Comparison of ENCODE assay signal across 8 cellular contexts in the genomic region with DNA sequence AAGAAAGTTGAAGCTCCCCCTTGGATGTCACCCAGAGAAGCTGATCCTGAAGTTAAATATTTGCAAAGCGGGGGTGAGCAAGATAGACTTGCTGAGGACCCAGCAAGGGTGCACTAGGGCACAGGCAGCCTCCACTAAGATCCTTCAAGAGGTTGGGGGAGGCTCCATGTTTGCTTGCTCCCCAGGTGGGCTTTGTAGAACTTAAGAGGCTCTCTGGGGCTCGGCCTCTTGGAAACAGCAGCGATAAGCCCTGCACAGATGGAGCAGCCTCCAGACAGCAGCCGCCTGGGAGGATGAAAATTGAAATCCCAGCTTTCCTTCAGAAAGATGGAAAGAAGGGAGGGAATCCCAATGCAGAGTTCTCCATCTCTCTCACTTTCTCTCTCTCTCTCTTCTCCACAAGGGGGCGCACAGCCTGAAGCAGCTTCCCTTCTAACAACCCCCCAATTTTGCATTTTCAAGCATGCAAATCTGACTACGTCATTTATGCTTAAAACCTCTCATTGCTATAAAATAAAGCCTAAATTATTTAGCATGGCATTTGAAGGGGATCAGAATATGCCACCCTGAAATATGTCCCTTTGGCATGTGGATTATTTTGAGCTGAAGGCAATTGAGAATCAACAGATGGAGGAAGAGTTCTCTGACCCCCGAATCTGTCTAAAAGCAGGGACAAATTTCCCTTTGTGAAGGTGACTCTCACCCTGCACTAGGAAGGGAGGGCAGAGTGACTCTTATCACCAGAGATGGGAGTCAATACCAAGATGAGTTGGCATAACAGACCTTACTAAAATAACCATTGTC.
DNase-seq lines count a peak whose midpoint lies in the region; ATAC-seq and TF ChIP-seq lines count a peak whose summit lies in the region.
"Had no signal": no experiment of that assay in that cellular context is flagged by ENCODE, and none has a peak within 500 bp of the region (broad histone marks: within the 10 kb centered on the region; RNA-seq: fewer than 3 reads in every experiment).

No MANE protein-coding gene starts in this region.

- peak overlapping the region; percentile 85 to 86 for H3K27ac ChIP-seq in liver (ENCODE audit: low read depth in 1 of 2, low read length in 2 of 2)
- H3K27ac ChIP-seq: neutrophil had no signal

- peak overlapping the region in 1 of 2 donors; percentile 52 for H3K9ac ChIP-seq in liver (ENCODE audit: low read depth in 1 of 2, low read length in 2 of 2)

- H3K9me3 ChIP-seq in liver (ENCODE audit: control insufficient read depth in 4 of 4, low read length in 3 of 4) = no peaks in the 10 kb centered on the region
- H3K9me3 ChIP-seq: neutrophil had no signal

- peak; percentile 74 for ATAC-seq in HG03159 (IDR thresholded peaks at IDR 0.05; ENCODE audit: unreplicated experiment)
- ATAC-seq in HG02884 (IDR thresholded peaks at IDR 0.05; ENCODE audit: unreplicated experiment) = no peak

- TF ChIP-seq CTCF in GM12873 (IDR thresholded peaks at IDR 0.05; ENCODE audit: insufficient read depth, low read depth, low read length, missing control alignments) (peak; percentile 79), liver (IDR thresholded peaks at IDR 0.05; ENCODE audit: low read depth, low read length, missing input control) (peak; percentile 59)

- WGBS in liver = 38% methylated on average over 7 of the region's 7 CpGs

- H3K27me3 ChIP-seq in liver (ENCODE audit: control insufficient read depth in 4 of 4, insufficient read depth in 4 of 4, low read length in 3 of 4) = no peaks in the 10 kb centered on the region
- H3K27me3 ChIP-seq: neutrophil had no signal

- peak overlapping the region; percentile 41 to 75 (median 66) for H3K4me3 ChIP-seq in liver (ENCODE audit: low read depth in 1 of 3, low read length in 3 of 3)

- DNase-seq in SW480 (ENCODE audit: low spot score) (peak; percentile 26), superior temporal gyrus (ENCODE audit: extremely low spot score) (no peak), DMS153 (lab: John Stamatoyannopoulos, UW) (no peak)

- H3K36me3 ChIP-seq in liver (ENCODE audit: control insufficient read depth in 4 of 4, insufficient read depth in 3 of 4, low read depth in 1 of 4, low read length in 3 of 4) = no peaks in the 10 kb centered on the region
- H3K36me3 ChIP-seq: neutrophil had no signal

- H3K4me1 ChIP-seq in liver (ENCODE audit: control insufficient read depth in 4 of 4, insufficient read depth in 4 of 4, low read length in 3 of 4) = peaks cover 0 to 41% (median 30%) of the 10 kb centered on the region in 4 donors

- peak; percentile 74 to 84 for TF ChIP-seq RAD21 in liver (IDR thresholded peaks at IDR 0.05)

TF ChIP-seq in liver, 16 proteins besides CTCF, POLR2A, EP300 and RAD21:
- TF ChIP-seq FOXA1 (IDR thresholded peaks at IDR 0.05) (no peak), HNF4A (conservative IDR thresholded peaks at IDR 0.05) (no peak), NR2F2 (IDR thresholded peaks at IDR 0.05) (no peak), GABPA (IDR thresholded peaks at IDR 0.05 in 1 of 2, conservative IDR thresholded peaks at IDR 0.05 in 1 of 2) (no peak), YY1 (IDR thresholded peaks at IDR 0.05) (peak; percentile 22), HNF4G (IDR thresholded peaks at IDR 0.05) (no peak), FOXA2 (IDR thresholded peaks at IDR 0.05) (no peak), JUND (IDR thresholded peaks at IDR 0.05) (peak in 1 of 2 donors; percentile 15), TAF1 (conservative IDR thresholded peaks at IDR 0.05) (no peak)
- TF ChIP-seq, protein P1, sequence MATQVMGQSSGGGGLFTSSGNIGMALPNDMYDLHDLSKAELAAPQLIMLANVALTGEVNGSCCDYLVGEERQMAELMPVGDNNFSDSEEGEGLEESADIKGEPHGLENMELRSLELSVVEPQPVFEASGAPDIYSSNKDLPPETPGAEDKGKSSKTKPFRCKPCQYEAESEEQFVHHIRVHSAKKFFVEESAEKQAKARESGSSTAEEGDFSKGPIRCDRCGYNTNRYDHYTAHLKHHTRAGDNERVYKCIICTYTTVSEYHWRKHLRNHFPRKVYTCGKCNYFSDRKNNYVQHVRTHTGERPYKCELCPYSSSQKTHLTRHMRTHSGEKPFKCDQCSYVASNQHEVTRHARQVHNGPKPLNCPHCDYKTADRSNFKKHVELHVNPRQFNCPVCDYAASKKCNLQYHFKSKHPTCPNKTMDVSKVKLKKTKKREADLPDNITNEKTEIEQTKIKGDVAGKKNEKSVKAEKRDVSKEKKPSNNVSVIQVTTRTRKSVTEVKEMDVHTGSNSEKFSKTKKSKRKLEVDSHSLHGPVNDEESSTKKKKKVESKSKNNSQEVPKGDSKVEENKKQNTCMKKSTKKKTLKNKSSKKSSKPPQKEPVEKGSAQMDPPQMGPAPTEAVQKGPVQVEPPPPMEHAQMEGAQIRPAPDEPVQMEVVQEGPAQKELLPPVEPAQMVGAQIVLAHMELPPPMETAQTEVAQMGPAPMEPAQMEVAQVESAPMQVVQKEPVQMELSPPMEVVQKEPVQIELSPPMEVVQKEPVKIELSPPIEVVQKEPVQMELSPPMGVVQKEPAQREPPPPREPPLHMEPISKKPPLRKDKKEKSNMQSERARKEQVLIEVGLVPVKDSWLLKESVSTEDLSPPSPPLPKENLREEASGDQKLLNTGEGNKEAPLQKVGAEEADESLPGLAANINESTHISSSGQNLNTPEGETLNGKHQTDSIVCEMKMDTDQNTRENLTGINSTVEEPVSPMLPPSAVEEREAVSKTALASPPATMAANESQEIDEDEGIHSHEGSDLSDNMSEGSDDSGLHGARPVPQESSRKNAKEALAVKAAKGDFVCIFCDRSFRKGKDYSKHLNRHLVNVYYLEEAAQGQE (IDR thresholded peaks at IDR 0.05) = no peak
- TF ChIP-seq, protein P2, sequence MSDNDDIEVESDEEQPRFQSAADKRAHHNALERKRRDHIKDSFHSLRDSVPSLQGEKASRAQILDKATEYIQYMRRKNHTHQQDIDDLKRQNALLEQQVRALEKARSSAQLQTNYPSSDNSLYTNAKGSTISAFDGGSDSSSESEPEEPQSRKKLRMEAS (IDR thresholded peaks at IDR 0.05) = no peak
